26 cellular contexts compared by ENCODE assay signal in genomic region chr14:30550335-30550734, GRCh38. TPM values are rescaled to one million over a fixed set of nuclear protein-coding genes. Genes with fewer than 3 reads are reported as not detected.
DNase-seq lines count a peak whose midpoint lies in the region; ATAC-seq, FAIRE-seq and TF ChIP-seq lines count a peak whose summit lies in the region.
"Had no signal": no experiment of that assay in that cellular context is flagged by ENCODE, and none has a peak within 500 bp of the region (broad histone marks: within the 10 kb centered on the region; RNA-seq: fewer than 3 reads in every experiment).

No MANE protein-coding gene starts in this region.

- DNase-seq in A549 (ENCODE audit: low read depth in 1 of 2, low spot score in 1 of 2): no peak
- peak; percentile 64 for DNase-seq in HCEC 1CT
- DNase-seq in SJSA1 (ENCODE audit: low read depth in 1 of 2, low spot score in 2 of 2): peak in 1 of 2 experiments; percentile 21
- DNase-seq in foreskin keratinocyte: peak; percentile 36 to 63
- no peak for DNase-seq in DMS79 (lab: John Stamatoyannopoulos, UW)
- DNase-seq in T-helper 2 cell treated with Interferon-gamma antibody and Interleukin-4, amounts not matched to agents 5 μg/mL and 100 μg/mL, for 36 hours (ENCODE audit: low spot score): no peak
- no peak for DNase-seq in activated CD4-positive, alpha-beta T cell treated with anti-CD3 and anti-CD28 coated beads, Interleukin-2, amount 10 ng/mL, durations not matched to agents 24 days and 14 days
- no peak for DNase-seq in NCI-H1417 (lab: John Stamatoyannopoulos, UW)
- DNase-seq: body of pancreas; effector memory CD4-positive, alpha-beta T cell; esophagus squamous epithelium; left ventricle myocardium inferior; midbrain; NCI-H1048; NCI-H510A; nephron progenitor cell; stimulated activated CD4-positive, alpha-beta T cell treated with anti-CD3 and anti-CD28 coated beads, Interleukin-15, amount 100 ng/mL, for 24 hours; upper lobe of left lung had no signal

- H3K9me3 Mint-ChIP-seq in T-helper 2 cell treated with Interferon-gamma antibody and Interleukin-4, amounts not matched to agents 5 μg/mL and 100 μg/mL, for 36 hours: no peaks in the 10 kb centered on the region
- H3K9me3 Mint-ChIP-seq in activated CD4-positive, alpha-beta T cell treated with anti-CD3 and anti-CD28 coated beads, Interleukin-2, amount 10 ng/mL, durations not matched to agents 24 days and 14 days: no peaks in the 10 kb centered on the region
- H3K9me3 Mint-ChIP-seq: activated T-helper 17 cell treated with anti-CD3 and anti-CD28 coated beads, Interleukin-2, amount 50 U/mL, for 72 hours had no signal

- H3K4me1 ChIP-seq in A549 (peaks cover 27% of the 10 kb centered on the region), SJSA1 (replicated peaks) (peaks cover 42% of the 10 kb centered on the region), foreskin keratinocyte (peaks cover 19% of the 10 kb centered on the region)
- H3K4me1 ChIP-seq: BLaER1 treated with 17β-estradiol and CSF1 and Interleukin-3, amounts not matched to agents 10 nM and 100 nM; body of pancreas; left ventricle myocardium inferior; parathyroid adenoma; upper lobe of left lung had no signal

- peak in 1 of 2 experiments; percentile 49; a peak in 2 of 6 replicates for ATAC-seq in A549
- ATAC-seq in foreskin keratinocyte: peak; percentile 54
- ATAC-seq: activated T-helper 17 cell treated with anti-CD3 and anti-CD28 coated beads, Interleukin-2, amount 50 U/mL, for 72 hours; body of pancreas; sciatic nerve had no signal

- H3K4me3 ChIP-seq in A549 (no peak overlapping the region), SJSA1 (no peak overlapping the region)
- H3K4me3 ChIP-seq: BLaER1 treated with 17β-estradiol and CSF1 and Interleukin-3, amounts not matched to agents 10 nM and 100 nM; body of pancreas; esophagus squamous epithelium; left ventricle myocardium inferior; upper lobe of left lung had no signal

- no peak for TF ChIP-seq EP300 in A549 (IDR thresholded peaks at IDR 0.05)

- no peak for TF ChIP-seq CTCF in A549 (IDR thresholded peaks at IDR 0.05)
- TF ChIP-seq CTCF in foreskin keratinocyte (conservative IDR thresholded peaks at IDR 0.05): no peak

- H3K4me3 Mint-ChIP-seq in T-helper 2 cell treated with Interferon-gamma antibody and Interleukin-4, amounts not matched to agents 5 μg/mL and 100 μg/mL, for 36 hours: no peak overlapping the region
- no peak overlapping the region for H3K4me3 Mint-ChIP-seq in activated CD4-positive, alpha-beta T cell treated with anti-CD3 and anti-CD28 coated beads, Interleukin-2, amount 10 ng/mL, durations not matched to agents 24 days and 14 days
- H3K4me3 Mint-ChIP-seq: activated naive CD8-positive, alpha-beta T cell; activated T-helper 17 cell treated with anti-CD3 and anti-CD28 coated beads, Interleukin-2, amount 50 U/mL, for 72 hours; nephron progenitor cell had no signal

- H3K27ac ChIP-seq in A549 (no peak overlapping the region), SJSA1 (peak overlapping the region; percentile 15; the same call in 1 of the 2 replicates), foreskin keratinocyte (no peak overlapping the region)
- H3K27ac ChIP-seq: BLaER1 treated with 17β-estradiol and CSF1 and Interleukin-3, amounts not matched to agents 10 nM and 100 nM; body of pancreas; esophagus squamous epithelium; left ventricle myocardium inferior; parathyroid adenoma; upper lobe of left lung had no signal

- FAIRE-seq in A549 (lab: Jason Lieb, UNC): no peak
- FAIRE-seq: A204.1, colon, G401.6 had no signal

- H3K4me2 ChIP-seq in A549: peak overlapping the region; percentile 37; the same call in 2 of the 3 replicates
- H3K4me2 ChIP-seq: BLaER1 treated with 17β-estradiol and CSF1 and Interleukin-3, amounts not matched to agents 10 nM and 100 nM had no signal

- no peak for TF ChIP-seq RAD21 in A549 (conservative IDR thresholded peaks at IDR 0.05 in 1 of 2, IDR thresholded peaks at IDR 0.05 in 1 of 2)

- CTCF ChIA-PET in A549 (lab: Yijun Ruan, JAX): interaction anchor here (1.1 to 1.8 kb wide), 3 partner anchors 9 to 61 kb away, joined by 3 to 4 read pairs (median 3); no protein-coding TSS in a partner anchor

- H3K27me3 ChIP-seq in SJSA1 (replicated peaks) (no peaks in the 10 kb centered on the region), foreskin keratinocyte (no peaks in the 10 kb centered on the region)
- H3K27me3 ChIP-seq: BLaER1 treated with 17β-estradiol and CSF1 and Interleukin-3, amounts not matched to agents 10 nM and 100 nM; body of pancreas; upper lobe of left lung had no signal

- H3K27ac Mint-ChIP-seq in T-helper 2 cell treated with Interferon-gamma antibody and Interleukin-4, amounts not matched to agents 5 μg/mL and 100 μg/mL, for 36 hours: no peak overlapping the region
- no peak overlapping the region for H3K27ac Mint-ChIP-seq in activated CD4-positive, alpha-beta T cell treated with anti-CD3 and anti-CD28 coated beads, Interleukin-2, amount 10 ng/mL, durations not matched to agents 24 days and 14 days
- H3K27ac Mint-ChIP-seq: activated naive CD8-positive, alpha-beta T cell; activated T-helper 17 cell treated with anti-CD3 and anti-CD28 coated beads, Interleukin-2, amount 50 U/mL, for 72 hours; nephron progenitor cell had no signal

- POLR2A ChIA-PET in A549 (lab: Yijun Ruan, JAX): no interaction called here

- H3K27me3 Mint-ChIP-seq in T-helper 2 cell treated with Interferon-gamma antibody and Interleukin-4, amounts not matched to agents 5 μg/mL and 100 μg/mL, for 36 hours (ENCODE audit: low read depth): peaks cover 24% of the 10 kb centered on the region
- peaks cover 30% of the 10 kb centered on the region for H3K27me3 Mint-ChIP-seq in activated CD4-positive, alpha-beta T cell treated with anti-CD3 and anti-CD28 coated beads, Interleukin-2, amount 10 ng/mL, durations not matched to agents 24 days and 14 days

- no peaks in the 10 kb centered on the region for H3K4me1 Mint-ChIP-seq in T-helper 2 cell treated with Interferon-gamma antibody and Interleukin-4, amounts not matched to agents 5 μg/mL and 100 μg/mL, for 36 hours (ENCODE audit: low read depth)
- H3K4me1 Mint-ChIP-seq in activated CD4-positive, alpha-beta T cell treated with anti-CD3 and anti-CD28 coated beads, Interleukin-2, amount 10 ng/mL, durations not matched to agents 24 days and 14 days: peaks cover 7% of the 10 kb centered on the region

- no peak for TF ChIP-seq POLR2A in A549 (IDR thresholded peaks at IDR 0.05; ENCODE audit: low read length)

- intact Hi-C loops in activated CD4-positive, alpha-beta T cell treated with anti-CD3 and anti-CD28 coated beads, Interleukin-2, amount 10 ng/mL, durations not matched to agents 24 days and 14 days (cut with micrococcal nuclease): loop anchor here (10.0 kb wide), 1 partner anchor 1654 kb away; the partner anchor contains the start of genes RNU6-7 and RNU6-8

- H3K36me3 Mint-ChIP-seq in T-helper 2 cell treated with Interferon-gamma antibody and Interleukin-4, amounts not matched to agents 5 μg/mL and 100 μg/mL, for 36 hours (ENCODE audit: low read depth): no peaks in the 10 kb centered on the region
- H3K36me3 Mint-ChIP-seq in activated CD4-positive, alpha-beta T cell treated with anti-CD3 and anti-CD28 coated beads, Interleukin-2, amount 10 ng/mL, durations not matched to agents 24 days and 14 days (ENCODE audit: low read depth): no peaks in the 10 kb centered on the region
- H3K36me3 Mint-ChIP-seq: activated naive CD8-positive, alpha-beta T cell had no signal

- H3K9me3 ChIP-seq in A549 (peaks cover 8% of the 10 kb centered on the region; the same call in 2 of the 3 replicates), SJSA1 (replicated peaks) (no peaks in the 10 kb centered on the region)
- H3K9me3 ChIP-seq: body of pancreas, esophagus squamous epithelium, upper lobe of left lung had no signal

- no peaks in the 10 kb centered on the region for H3K36me3 ChIP-seq in SJSA1
- H3K36me3 ChIP-seq: BLaER1 treated with 17β-estradiol and CSF1 and Interleukin-3, amounts not matched to agents 10 nM and 100 nM; esophagus squamous epithelium; left ventricle myocardium inferior; upper lobe of left lung had no signal

TF ChIP-seq in A549, 52 proteins besides CTCF, POLR2A, EP300 and RAD21 (continues in another document):
- TF ChIP-seq BHLHE40 (IDR thresholded peaks at IDR 0.05; ENCODE audit: low read depth, low read length) (no peak), CHD4 (IDR thresholded peaks at IDR 0.05; ENCODE audit: borderline replicate concordance) (no peak), FOSB (CRISPR knock-in tag; IDR thresholded peaks at IDR 0.05) (no peak), PHF8 (IDR thresholded peaks at IDR 0.05; ENCODE audit: borderline replicate concordance, low read depth) (no peak), ZSCAN20 (CRISPR knock-in tag; IDR thresholded peaks at IDR 0.05) (no peak)
- TF ChIP-seq, protein P1, sequence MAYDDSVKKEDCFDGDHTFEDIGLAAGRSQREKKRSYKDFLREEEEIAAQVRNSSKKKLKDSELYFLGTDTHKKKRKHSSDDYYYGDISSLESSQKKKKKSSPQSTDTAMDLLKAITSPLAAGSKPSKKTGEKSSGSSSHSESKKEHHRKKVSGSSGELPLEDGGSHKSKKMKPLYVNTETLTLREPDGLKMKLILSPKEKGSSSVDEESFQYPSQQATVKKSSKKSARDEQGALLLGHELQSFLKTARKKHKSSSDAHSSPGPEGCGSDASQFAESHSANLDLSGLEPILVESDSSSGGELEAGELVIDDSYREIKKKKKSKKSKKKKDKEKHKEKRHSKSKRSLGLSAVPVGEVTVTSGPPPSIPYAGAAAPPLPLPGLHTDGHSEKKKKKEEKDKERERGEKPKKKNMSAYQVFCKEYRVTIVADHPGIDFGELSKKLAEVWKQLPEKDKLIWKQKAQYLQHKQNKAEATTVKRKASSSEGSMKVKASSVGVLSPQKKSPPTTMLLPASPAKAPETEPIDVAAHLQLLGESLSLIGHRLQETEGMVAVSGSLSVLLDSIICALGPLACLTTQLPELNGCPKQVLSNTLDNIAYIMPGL (CRISPR knock-in tag; IDR thresholded peaks at IDR 0.05; ENCODE audit: borderline replicate concordance): no peak
- TF ChIP-seq, protein P2, sequence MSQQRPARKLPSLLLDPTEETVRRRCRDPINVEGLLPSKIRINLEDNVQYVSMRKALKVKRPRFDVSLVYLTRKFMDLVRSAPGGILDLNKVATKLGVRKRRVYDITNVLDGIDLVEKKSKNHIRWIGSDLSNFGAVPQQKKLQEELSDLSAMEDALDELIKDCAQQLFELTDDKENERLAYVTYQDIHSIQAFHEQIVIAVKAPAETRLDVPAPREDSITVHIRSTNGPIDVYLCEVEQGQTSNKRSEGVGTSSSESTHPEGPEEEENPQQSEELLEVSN (IDR thresholded peaks at IDR 0.05; ENCODE audit: borderline replicate concordance, low read depth): no peak

RNA-seq across cellular contexts. Expression of gene G2E3, which starts 8.6 kb away (rescaled TPM):
- 20.5 and 27.9 TPM in 2 replicates for polyA plus RNA-seq in A549 (2011; rRNA removed)
- 4.5 and 5.2 TPM in 2 replicates for polyA plus RNA-seq in A549 (2012; cell fraction: cytosol; rRNA removed)
- polyA plus RNA-seq in A549 (2012; cell fraction: nucleus; rRNA removed): 3.2 and 6.7 TPM in 2 replicates
- polyA plus RNA-seq in A549 (2017; fragmentation: RNase III; extraction: RNeasy Plus Mini Kit Qiagen cat#74134 plus additional on column Dnase treatment): 18.0 to 22.1 TPM (median 18.2 TPM) in 3 replicates
- 8.0 and 11.5 TPM in 2 replicates for polyA minus RNA-seq in A549 (2011; rRNA and poly(A)+ RNA removed)
- 33.3 and 33.4 TPM in 2 replicates for total RNA-seq in SJSA1 (2014; rRNA removed; shearing (Covaris generic))
- 26.0 and 26.8 TPM in 2 replicates for total RNA-seq in foreskin keratinocyte
- 5.2 and 5.8 TPM in 2 replicates for polyA plus RNA-seq in foreskin keratinocyte
- 22.4 and 23.8 TPM in 2 replicates for total RNA-seq in activated CD4-positive, alpha-beta T cell treated with anti-CD3 and anti-CD28 coated beads, Interleukin-2, amount 10 ng/mL, durations not matched to agents 24 days and 14 days

Comparison
In these comparisons a context has a peak if more than half of its experiments do, and no peak if none do; other contexts are left out.
1. DNase-seq: peak in HCEC 1CT (single experiment) and foreskin keratinocyte (2 of 2); none in A549 (0 of 2), DMS79 (single experiment), T-helper 2 cell treated with Interferon-gamma antibody and Interleukin-4, amounts not matched to agents 5 μg/mL and 100 μg/mL, for 36 hours (single experiment), activated CD4-positive, alpha-beta T cell treated with anti-CD3 and anti-CD28 coated beads, Interleukin-2, amount 10 ng/mL, durations not matched to agents 24 days and 14 days (single experiment) and NCI-H1417 (0 of 3).